18 cellular contexts compared by ENCODE assay signal in the genomic region with DNA sequence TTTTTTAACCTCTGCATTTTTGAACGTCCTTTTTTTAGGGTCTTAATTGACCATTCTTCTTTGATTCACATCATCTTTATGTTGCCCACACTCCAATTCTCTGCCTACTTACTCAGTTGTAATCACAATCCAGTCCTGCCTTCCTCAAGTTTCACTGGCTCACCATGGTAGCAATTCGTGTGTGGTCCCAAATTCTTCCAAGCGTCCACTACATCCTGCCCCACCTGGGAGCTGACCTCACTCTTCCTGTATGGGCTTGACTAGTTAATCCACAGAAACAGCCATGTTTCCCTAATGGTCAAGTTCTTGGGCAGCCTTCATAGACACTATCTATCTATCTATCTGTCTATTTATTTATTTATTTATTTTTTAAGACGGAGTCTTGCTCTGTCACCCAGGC. TPM values are rescaled to one million over a fixed set of nuclear protein-coding genes. Genes with fewer than 3 reads are reported as not detected.
DNase-seq lines count a peak whose midpoint lies in the region; ATAC-seq and TF ChIP-seq lines count a peak whose summit lies in the region.
"Had no signal": no experiment of that assay in that cellular context is flagged by ENCODE, and none has a peak within 500 bp of the region (broad histone marks: within the 10 kb centered on the region; RNA-seq: fewer than 3 reads in every experiment).

No MANE protein-coding gene starts in this region.

- peaks cover 9% of the 10 kb centered on the region; the same call in 1 of the 2 replicates for H4K20me1 ChIP-seq in IMR-90 (ENCODE audit: insufficient read depth, low read length)

- POLR2A ChIA-PET in IMR-90 (lab: Charles Lee; ENCODE audit: unreplicated experiment) = no interaction called here

- intact Hi-C loops in IMR-90 (cut with micrococcal nuclease) (no loop called here), dorsolateral prefrontal cortex (cut with DNase I) (no loop called here)

- ATAC-seq in IMR-90 (ENCODE audit: low read depth) (no peak), GM19328 (IDR thresholded peaks at IDR 0.05; ENCODE audit: unreplicated experiment) (no peak), HG03520 (IDR thresholded peaks at IDR 0.05; ENCODE audit: unreplicated experiment) (no peak)

- no peak overlapping the region for H3K4ac ChIP-seq in IMR-90 (ENCODE audit: low read depth, low read length)

- no peaks in the 10 kb centered on the region for H3K9me3 ChIP-seq in IMR-90 (ENCODE audit: control insufficient read depth, insufficient read depth, low read length)

- no peak overlapping the region for H3K23ac ChIP-seq in IMR-90 (ENCODE audit: low read depth, low read length)

- no peak overlapping the region for H2BK20ac ChIP-seq in IMR-90 (ENCODE audit: low read depth, low read length)

- H2AK5ac ChIP-seq in IMR-90 (ENCODE audit: low read depth, low read length) = no peak overlapping the region

- no peak overlapping the region for H2BK15ac ChIP-seq in IMR-90 (ENCODE audit: low read depth, low read length)

- TF ChIP-seq CTCF in IMR-90 (conservative IDR thresholded peaks at IDR 0.05; ENCODE audit: low read depth, low read length) (no peak), dorsolateral prefrontal cortex (IDR thresholded peaks at IDR 0.05 in 54 of 56, conservative IDR thresholded peaks at IDR 0.05 in 2 of 56; ENCODE audit: low read depth in 1 of 56, partially characterized antibody in 56 of 56) (no peak)

- H3K79me1 ChIP-seq in IMR-90 (ENCODE audit: low read depth in 1 of 2, low read length in 2 of 2) = no peaks in the 10 kb centered on the region

- DNase-seq in EH (ENCODE audit: low read depth) = peak; percentile 19
- peak; percentile 37 for DNase-seq in IMR-90
- peak; percentile 45 for DNase-seq in SW480 (ENCODE audit: low spot score)
- peak; percentile 60 for DNase-seq in kidney tubule cell (ENCODE audit: low spot score)
- no peak for DNase-seq in NCI-H1930 (lab: John Stamatoyannopoulos, UW)
- DNase-seq in dorsolateral prefrontal cortex = no peak
- DNase-seq: DMS79 treated with DMSO at 0.1 percent for 48 hours, GDM1, NCI-H1417, NCI-H187, NCI-H345, NCI-H526, PC-9 had no signal

- no peak overlapping the region for H2AK9ac ChIP-seq in IMR-90 (replicated peaks; ENCODE audit: low read depth, low read length, poor library complexity)

- dilution Hi-C loops in IMR-90 (cut with HindIII; ENCODE audit: low sequenced_read_pairs, unreplicated experiment) = no loop called here

- no peak for TF ChIP-seq RAD21 in IMR-90 (IDR thresholded peaks at IDR 0.05; ENCODE audit: low read length)

- H3K27ac ChIP-seq in IMR-90 (ENCODE audit: insufficient read depth, low read length) (no peak overlapping the region), dorsolateral prefrontal cortex (no peak overlapping the region)
- H3K27ac ChIP-seq: KMS-11, PC-9, SK-N-MC had no signal

- H4K5ac ChIP-seq in IMR-90 (ENCODE audit: low read depth, low read length) = no peak overlapping the region

- no peak overlapping the region for H3K9ac ChIP-seq in IMR-90 (ENCODE audit: low read depth, low read length)
- H3K9ac ChIP-seq: KMS-11 had no signal

- no peak overlapping the region for H2BK5ac ChIP-seq in IMR-90 (ENCODE audit: low read depth, low read length, poor library complexity, severe bottlenecking)

- H3K4me1 ChIP-seq in IMR-90 (ENCODE audit: control insufficient read depth, insufficient read depth, low read length) = no peaks in the 10 kb centered on the region

- WGBS in IMR-90 (ENCODE audit: extremely low coverage in 2 of 2, insufficient read length in 1 of 2), 2 experiments = 48% methylated on average over 3 of the region's 4 CpGs; no CpG with 5 or more reads in 1 of the 2 experiments

- no peak overlapping the region for H4K91ac ChIP-seq in IMR-90 (ENCODE audit: insufficient read depth, low read depth, low read length)

- TF ChIP-seq POLR2A in IMR-90 (IDR thresholded peaks at IDR 0.05; ENCODE audit: low read depth, low read length) = no peak

- no peak overlapping the region for H3K14ac ChIP-seq in IMR-90 (replicated peaks; ENCODE audit: low read depth, low read length)

- no peaks in the 10 kb centered on the region for H3K27me3 ChIP-seq in IMR-90 (ENCODE audit: control insufficient read depth, insufficient read depth, low read length)
- no peaks in the 10 kb centered on the region for H3K27me3 ChIP-seq in dorsolateral prefrontal cortex

- H3K4me3 ChIP-seq in IMR-90 (ENCODE audit: insufficient read depth, low read depth, low read length) = no peak overlapping the region
- H3K4me3 ChIP-seq in dorsolateral prefrontal cortex = no peak overlapping the region
- H3K4me3 ChIP-seq: PC-9, SK-N-MC had no signal

- in situ Hi-C loops in IMR-90 (cut with MboI; ENCODE audit: low sequenced_read_pairs) = loop anchor here (25.0 kb wide), 1 partner anchor 334 kb away; the partner anchor contains the start of genes DPH1, OVCA2 and RTN4RL1

- BruUV-seq in IMR-90 (replicated peaks; lab: Mats Ljungman, UMichigan) = TSS peak; percentile 27

- H3K4me2 ChIP-seq in IMR-90 (ENCODE audit: low read depth, low read length) = no peak overlapping the region
- H3K4me2 ChIP-seq: KMS-11, PC-9 had no signal

- CTCF ChIA-PET in IMR-90 (lab: Yijun Ruan, JAX) = no interaction called here

- H2BK120ac ChIP-seq in IMR-90 (ENCODE audit: low read depth, low read length) = no peak overlapping the region

- H2AFZ ChIP-seq in IMR-90 (replicated peaks; ENCODE audit: low read length, poor library complexity) = no peak overlapping the region
- H2AFZ ChIP-seq: PC-9 had no signal

- H4K8ac ChIP-seq in IMR-90 (ENCODE audit: low read depth in 2 of 2, low read length in 2 of 2) = no peak overlapping the region

- H3K56ac ChIP-seq in IMR-90 (ENCODE audit: extremely low read depth, insufficient read depth, low read length) = no peak overlapping the region

- H3K9me1 ChIP-seq in IMR-90 (ENCODE audit: insufficient read depth, low read length) = peaks cover 5% of the 10 kb centered on the region; the same call in 1 of the 2 replicates

- H3K18ac ChIP-seq in IMR-90 (ENCODE audit: low read depth, low read length) = no peak overlapping the region

- peaks cover 9% of the 10 kb centered on the region for H3K36me3 ChIP-seq in IMR-90 (ENCODE audit: control insufficient read depth, insufficient read depth, low read length)

TF ChIP-seq in IMR-90, 13 proteins besides CTCF, POLR2A, EP300 and RAD21:
- TF ChIP-seq CEBPB (IDR thresholded peaks at IDR 0.05; ENCODE audit: low read depth, low read length) (no peak), NFE2L2 (IDR thresholded peaks at IDR 0.05; ENCODE audit: low read depth, low read length) (no peak)
- TF ChIP-seq, protein P1, sequence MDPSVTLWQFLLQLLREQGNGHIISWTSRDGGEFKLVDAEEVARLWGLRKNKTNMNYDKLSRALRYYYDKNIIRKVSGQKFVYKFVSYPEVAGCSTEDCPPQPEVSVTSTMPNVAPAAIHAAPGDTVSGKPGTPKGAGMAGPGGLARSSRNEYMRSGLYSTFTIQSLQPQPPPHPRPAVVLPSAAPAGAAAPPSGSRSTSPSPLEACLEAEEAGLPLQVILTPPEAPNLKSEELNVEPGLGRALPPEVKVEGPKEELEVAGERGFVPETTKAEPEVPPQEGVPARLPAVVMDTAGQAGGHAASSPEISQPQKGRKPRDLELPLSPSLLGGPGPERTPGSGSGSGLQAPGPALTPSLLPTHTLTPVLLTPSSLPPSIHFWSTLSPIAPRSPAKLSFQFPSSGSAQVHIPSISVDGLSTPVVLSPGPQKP (IDR thresholded peaks at IDR 0.05; ENCODE audit: borderline replicate concordance, low read depth, low read length) = no peak

RNA-seq across cellular contexts. Expression of gene TLCD2, which starts 7.1 kb away (rescaled TPM):
- total RNA-seq in IMR-90 (2012; rRNA removed) = 0.72 and 0.83 TPM in 2 replicates
- 0.67 and 1.2 TPM in 2 replicates for polyA plus RNA-seq in IMR-90 (2012; rRNA removed)
- polyA plus RNA-seq in IMR-90 (2012; cell fraction: cytosol; rRNA removed) = 0.49 and 0.75 TPM in 2 replicates
- 0.75 and 2.1 TPM in 2 replicates for polyA plus RNA-seq in IMR-90 (2012; cell fraction: nucleus; rRNA removed; ENCODE audit: low replicate concordance)
- 1 to 10 TPM in 88 of 120 experiments, under 1 TPM in 32; 0.41 to 3.5 (median 1.3) TPM for total RNA-seq in dorsolateral prefrontal cortex
- total RNA-seq: B cell had no signal

RNA-seq across cellular contexts. Expression of gene PRPF8, which starts 18.4 kb away (rescaled TPM):
- total RNA-seq in IMR-90 (2012; rRNA removed) (113 and 141 TPM in 2 replicates), dorsolateral prefrontal cortex (100 to 1,000 TPM; 220 to 305 (median 265) TPM)
- 160 and 167 TPM in 2 replicates for polyA plus RNA-seq in IMR-90 (2012; rRNA removed)
- polyA plus RNA-seq in IMR-90 (2012; cell fraction: cytosol; rRNA removed) = 63.5 and 106 TPM in 2 replicates
- 249 and 303 TPM in 2 replicates for polyA plus RNA-seq in IMR-90 (2012; cell fraction: nucleus; rRNA removed; ENCODE audit: low replicate concordance)

RNA-seq across cellular contexts. Expression of gene WDR81, which starts 21.4 kb away (rescaled TPM):
- 3.0 and 3.9 TPM in 2 replicates for total RNA-seq in IMR-90 (2012; rRNA removed)
- 8.4 and 10.4 TPM in 2 replicates for polyA plus RNA-seq in IMR-90 (2012; rRNA removed)
- polyA plus RNA-seq in IMR-90 (2012; cell fraction: cytosol; rRNA removed) = 4.5 and 7.7 TPM in 2 replicates
- 21.3 and 52.6 TPM in 2 replicates for polyA plus RNA-seq in IMR-90 (2012; cell fraction: nucleus; rRNA removed; ENCODE audit: low replicate concordance)
- 10 to 100 TPM; 12.9 to 29.4 (median 19.8) TPM for total RNA-seq in dorsolateral prefrontal cortex

RNA-seq across cellular contexts. Expression of gene SERPINF2, which starts 39.6 kb away (rescaled TPM):
- not detected in 2 replicates for total RNA-seq in IMR-90 (2012; rRNA removed)
- polyA plus RNA-seq in IMR-90 (2012; rRNA removed) = not detected in 2 replicates
- polyA plus RNA-seq in IMR-90 (2012; cell fraction: cytosol; rRNA removed) = 0.02 TPM in 1 of 2 replicates, not detected in the other
- polyA plus RNA-seq in IMR-90 (2012; cell fraction: nucleus; rRNA removed; ENCODE audit: low replicate concordance) = 0.08 and 0.17 TPM in 2 replicates
- 1 to 10 TPM in 115 of 120 experiments, under 1 TPM in 5; 0.48 to 7.8 (median 2.1) TPM for total RNA-seq in dorsolateral prefrontal cortex

RNA-seq across cellular contexts. Expression of gene RILP, which starts 53.4 kb away (rescaled TPM):
- total RNA-seq in IMR-90 (2012; rRNA removed) (3.9 TPM in 2 replicates), dorsolateral prefrontal cortex (10 to 100 TPM in 111 of 120 experiments, 1 to 10 TPM in 9; 5.3 to 27.4 (median 14.8) TPM)
- 6.0 and 7.3 TPM in 2 replicates for polyA plus RNA-seq in IMR-90 (2012; rRNA removed)
- 4.0 and 6.5 TPM in 2 replicates for polyA plus RNA-seq in IMR-90 (2012; cell fraction: cytosol; rRNA removed)
- 9.0 and 11.3 TPM in 2 replicates for polyA plus RNA-seq in IMR-90 (2012; cell fraction: nucleus; rRNA removed; ENCODE audit: low replicate concordance)

Comparison
In these comparisons a context has a peak if more than half of its experiments do, and no peak if none do; other contexts are left out.
1. DNase-seq: peak in EH (single experiment), IMR-90 (single experiment), SW480 (single experiment) and kidney tubule cell (single experiment); none in NCI-H1930 (0 of 2) and dorsolateral prefrontal cortex (0 of 10).